In genomic region chr7:101170617-101171441, GRCh38 we compare ENCODE assay signal across 18 cellular contexts. TPM values are rescaled to one million over a fixed set of nuclear protein-coding genes. Genes with fewer than 3 reads are reported as not detected.
DNase-seq lines count a peak whose midpoint lies in the region; ATAC-seq and TF ChIP-seq lines count a peak whose summit lies in the region.
"Had no signal": no experiment of that assay in that cellular context is flagged by ENCODE, and none has a peak within 500 bp of the region (broad histone marks: within the 10 kb centered on the region; RNA-seq: fewer than 3 reads in every experiment).

No MANE protein-coding gene starts in this region.

- no peak for TF ChIP-seq CTCF in endothelial cell (IDR thresholded peaks at IDR 0.05; ENCODE audit: unreplicated experiment)

- DNase-seq in activated T-cell treated with anti-CD3 and anti-CD28 coated beads, Interleukin-2, amount 50 U/mL, for 72 hours, result peak in 1 of 2 donors; percentile 54
- no peak for DNase-seq in activated T-cell treated with anti-CD3 and anti-CD28 coated beads, Interleukin-2, amount 50 U/mL, for 48 hours
- DNase-seq in Jurkat, Clone E6-1 (ENCODE audit: low read depth, low spot score), result peak; percentile 79
- DNase-seq in endothelial cell (ENCODE audit: low spot score) (no peak), GM03348 (ENCODE audit: low spot score) (no peak), SKM-1 treated with dmso at 0.1 percent for 144 hours (lab: John Stamatoyannopoulos, UW; ENCODE audit: unreplicated experiment) (no peak)
- DNase-seq in stimulated activated effector memory CD8-positive, alpha-beta T cell treated with anti-CD3 and anti-CD28 coated beads, Interleukin-12 subunit alpha, Interleukin-12 subunit beta, amount 100 ng/mL, for 72 hours (ENCODE audit: low spot score in 2 of 2), result no peak
- DNase-seq: activated CD4-positive, alpha-beta T cell treated with anti-CD3 and anti-CD28 coated beads for 1 hour; dermis blood vessel endothelial cell; KBM-7; kidney; NCI-H2029 treated with DMSO at 0.1 percent for 48 hours; NK-92 treated with Interleukin-12 subunit alpha and Interleukin-12 subunit beta, amount 100 ng/mL, for 24 hours; spleen had no signal

- no peaks in the 10 kb centered on the region for H3K9me3 Mint-ChIP-seq in activated T-cell treated with anti-CD3 and anti-CD28 coated beads, Interleukin-2, amount 50 U/mL, for 72 hours
- no peaks in the 10 kb centered on the region for H3K9me3 Mint-ChIP-seq in endothelial cell (ENCODE audit: unreplicated experiment)
- no peaks in the 10 kb centered on the region for H3K9me3 Mint-ChIP-seq in stimulated activated effector memory CD8-positive, alpha-beta T cell treated with anti-CD3 and anti-CD28 coated beads, Interleukin-12 subunit alpha, Interleukin-12 subunit beta, amount 100 ng/mL, for 72 hours

- H3K4me3 Mint-ChIP-seq in activated T-cell treated with anti-CD3 and anti-CD28 coated beads, Interleukin-2, amount 50 U/mL, for 72 hours, result peak overlapping the region; percentile 65 to 69
- H3K4me3 Mint-ChIP-seq in endothelial cell (ENCODE audit: unreplicated experiment), result peak overlapping the region; percentile 51
- H3K4me3 Mint-ChIP-seq in stimulated activated effector memory CD8-positive, alpha-beta T cell treated with anti-CD3 and anti-CD28 coated beads, Interleukin-12 subunit alpha, Interleukin-12 subunit beta, amount 100 ng/mL, for 72 hours, result peak overlapping the region; percentile 34

- H3K4me1 Mint-ChIP-seq in activated T-cell treated with anti-CD3 and anti-CD28 coated beads, Interleukin-2, amount 50 U/mL, for 72 hours (ENCODE audit: low read depth), result peaks cover 81% of the 10 kb centered on the region
- H3K4me1 Mint-ChIP-seq in endothelial cell (ENCODE audit: unreplicated experiment), result peaks cover 23% of the 10 kb centered on the region
- H3K4me1 Mint-ChIP-seq in stimulated activated effector memory CD8-positive, alpha-beta T cell treated with anti-CD3 and anti-CD28 coated beads, Interleukin-12 subunit alpha, Interleukin-12 subunit beta, amount 100 ng/mL, for 72 hours, result peaks cover 85% of the 10 kb centered on the region

- H3K4me3 ChIP-seq in Jurkat, Clone E6-1 (ENCODE audit: low read length), result no peak overlapping the region
- H3K4me3 ChIP-seq: vagina had no signal

- H3K36me3 Mint-ChIP-seq in activated T-cell treated with anti-CD3 and anti-CD28 coated beads, Interleukin-2, amount 50 U/mL, for 72 hours (ENCODE audit: insufficient read depth in 2 of 2), result no peaks in the 10 kb centered on the region
- H3K36me3 Mint-ChIP-seq in endothelial cell (ENCODE audit: low read depth, unreplicated experiment), result peaks cover 7% of the 10 kb centered on the region
- peaks cover 8% of the 10 kb centered on the region for H3K36me3 Mint-ChIP-seq in stimulated activated effector memory CD8-positive, alpha-beta T cell treated with anti-CD3 and anti-CD28 coated beads, Interleukin-12 subunit alpha, Interleukin-12 subunit beta, amount 100 ng/mL, for 72 hours

- peak in 1 of 2 donors; percentile 18 for ATAC-seq in activated T-cell treated with anti-CD3 and anti-CD28 coated beads, Interleukin-2, amount 50 U/mL, for 72 hours (replicated peaks in 1 of 2)
- no peak for ATAC-seq in stimulated activated effector memory CD8-positive, alpha-beta T cell treated with anti-CD3 and anti-CD28 coated beads, Interleukin-12 subunit alpha, Interleukin-12 subunit beta, amount 100 ng/mL, for 72 hours
- no peak for ATAC-seq in HG03025 (IDR thresholded peaks at IDR 0.05; ENCODE audit: low FRiP score, unreplicated experiment)

- no peak overlapping the region for H3K27ac Mint-ChIP-seq in activated T-cell treated with anti-CD3 and anti-CD28 coated beads, Interleukin-2, amount 50 U/mL, for 72 hours
- peak overlapping the region; percentile 53 for H3K27ac Mint-ChIP-seq in endothelial cell (ENCODE audit: unreplicated experiment)
- H3K27ac Mint-ChIP-seq in stimulated activated effector memory CD8-positive, alpha-beta T cell treated with anti-CD3 and anti-CD28 coated beads, Interleukin-12 subunit alpha, Interleukin-12 subunit beta, amount 100 ng/mL, for 72 hours, result no peak overlapping the region

- peaks cover 96% of the 10 kb centered on the region for H3K27me3 Mint-ChIP-seq in activated T-cell treated with anti-CD3 and anti-CD28 coated beads, Interleukin-2, amount 50 U/mL, for 72 hours (ENCODE audit: low read depth)
- peaks cover 59% of the 10 kb centered on the region for H3K27me3 Mint-ChIP-seq in endothelial cell (ENCODE audit: unreplicated experiment)

RNA-seq across cellular contexts. Expression of gene VGF, which starts 5.5 kb away (rescaled TPM):
- under 1 TPM in 1 of 2 donors, not detected in 1; 0.19 TPM for total RNA-seq in activated T-cell treated with anti-CD3 and anti-CD28 coated beads, Interleukin-2, amount 50 U/mL, for 72 hours
- 1.9 TPM for polyA plus RNA-seq in Jurkat, Clone E6-1 (2012; ENCODE audit: insufficient read depth, insufficient read length)
- 0.77 TPM for total RNA-seq in endothelial cell (ENCODE audit: unreplicated experiment)
- total RNA-seq: dermis blood vessel endothelial cell had no signal

RNA-seq across cellular contexts. Expression of gene NAT16, which starts 9.3 kb away (rescaled TPM):
- total RNA-seq in activated T-cell treated with anti-CD3 and anti-CD28 coated beads, Interleukin-2, amount 50 U/mL, for 72 hours, result not detected
- polyA plus RNA-seq in Jurkat, Clone E6-1 (2012; ENCODE audit: insufficient read depth, insufficient read length), result not detected
- total RNA-seq in endothelial cell (ENCODE audit: unreplicated experiment), result not detected
- total RNA-seq: dermis blood vessel endothelial cell, fibroblast of villous mesenchyme, kidney, spleen, vagina had no signal
- polyA plus RNA-seq: spleen had no signal

RNA-seq across cellular contexts. Expression of gene AP1S1, which starts 16.6 kb away (rescaled TPM):
- total RNA-seq in activated T-cell treated with anti-CD3 and anti-CD28 coated beads, Interleukin-2, amount 50 U/mL, for 72 hours, result 10 to 100 TPM; 23.4 to 28.4 TPM
- polyA plus RNA-seq in Jurkat, Clone E6-1 (2012; ENCODE audit: insufficient read depth, insufficient read length), result 148 TPM
- 45.6 TPM for total RNA-seq in endothelial cell (ENCODE audit: unreplicated experiment)

RNA-seq across cellular contexts. Expression of gene MOGAT3, which starts 30.0 kb away (rescaled TPM):
- not detected for total RNA-seq in activated T-cell treated with anti-CD3 and anti-CD28 coated beads, Interleukin-2, amount 50 U/mL, for 72 hours
- not detected for polyA plus RNA-seq in Jurkat, Clone E6-1 (2012; ENCODE audit: insufficient read depth, insufficient read length)
- total RNA-seq in endothelial cell (ENCODE audit: unreplicated experiment), result not detected
- total RNA-seq: dermis blood vessel endothelial cell, fibroblast of villous mesenchyme, spleen, vagina had no signal
- polyA plus RNA-seq: adipose tissue, spleen had no signal

RNA-seq across cellular contexts. Expression of gene SERPINE1, which starts 43.9 kb away (rescaled TPM):
- total RNA-seq in activated T-cell treated with anti-CD3 and anti-CD28 coated beads, Interleukin-2, amount 50 U/mL, for 72 hours, result under 1 TPM in 1 of 2 donors, not detected in 1; 0.14 TPM
- not detected for polyA plus RNA-seq in Jurkat, Clone E6-1 (2012; ENCODE audit: insufficient read depth, insufficient read length)
- total RNA-seq in endothelial cell (ENCODE audit: unreplicated experiment), result 0.80 TPM
